8 cellular contexts compared by ENCODE assay signal in the genomic region with DNA sequence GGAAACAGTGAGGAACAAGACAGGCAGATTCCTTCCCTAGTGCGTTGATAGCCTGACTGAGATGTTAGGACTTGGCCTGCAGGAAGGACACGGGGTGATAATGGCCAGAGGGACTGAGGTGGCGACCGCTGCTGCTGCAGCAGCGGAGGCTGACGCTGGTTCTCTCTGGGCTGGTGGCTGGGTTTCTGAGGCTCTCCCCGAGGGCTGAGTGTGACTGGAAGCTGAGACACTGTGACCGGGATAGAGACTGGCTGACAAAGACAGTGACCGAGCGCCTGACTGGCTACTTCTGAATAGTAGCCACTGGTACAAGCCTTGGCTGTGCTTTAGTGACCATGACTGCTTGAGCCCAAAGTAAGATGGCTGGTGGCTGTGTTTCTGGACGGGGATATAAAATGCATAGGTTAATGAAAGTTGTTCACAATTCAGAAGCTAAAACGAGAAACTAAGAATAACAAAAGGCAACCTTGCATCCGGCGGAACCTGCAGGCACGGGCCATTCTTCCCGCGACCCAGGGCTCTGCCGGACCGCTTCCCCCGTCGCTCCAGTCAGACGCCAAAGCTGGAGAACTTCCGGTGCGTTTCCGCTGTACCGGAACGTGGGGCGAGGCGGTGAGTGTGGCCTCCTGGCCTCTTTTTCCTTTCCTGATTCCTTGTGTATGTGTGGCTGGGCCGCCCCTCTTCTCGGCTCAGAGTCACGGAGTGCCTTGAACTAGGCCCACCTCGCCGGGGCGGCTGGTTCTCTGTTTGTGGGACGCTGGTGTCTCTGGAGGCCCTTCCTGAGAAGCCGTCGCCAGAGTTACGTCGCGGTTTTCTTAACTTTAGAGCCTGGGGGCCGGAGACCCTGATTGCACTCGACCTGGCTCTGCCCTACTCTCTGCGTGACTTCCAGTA. TPM values are rescaled to one million over a fixed set of nuclear protein-coding genes. Genes with fewer than 3 reads are reported as not detected.
A peak's percentile ranks its signal among the peaks of the same experiment; 100 is the strongest.
DNase-seq lines count a peak whose midpoint lies in the region; ATAC-seq and TF ChIP-seq lines count a peak whose summit lies in the region.

A gene with protein sequence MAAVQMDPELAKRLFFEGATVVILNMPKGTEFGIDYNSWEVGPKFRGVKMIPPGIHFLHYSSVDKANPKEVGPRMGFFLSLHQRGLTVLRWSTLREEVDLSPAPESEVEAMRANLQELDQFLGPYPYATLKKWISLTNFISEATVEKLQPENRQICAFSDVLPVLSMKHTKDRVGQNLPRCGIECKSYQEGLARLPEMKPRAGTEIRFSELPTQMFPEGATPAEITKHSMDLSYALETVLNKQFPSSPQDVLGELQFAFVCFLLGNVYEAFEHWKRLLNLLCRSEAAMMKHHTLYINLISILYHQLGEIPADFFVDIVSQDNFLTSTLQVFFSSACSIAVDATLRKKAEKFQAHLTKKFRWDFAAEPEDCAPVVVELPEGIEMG (plus strand): TSS at position 587 of the 894 bp plus-strand sequence. CDS start 3,391 bp downstream, outside the sequence.

- H3K27me3 Mint-ChIP-seq in T-helper 1 cell treated with Interleukin-12 subunit alpha and Interleukin-12 subunit beta and Interleukin-4 antibody, amounts not matched to agents 30 μg/mL and 1 μg/mL, for 36 hours (ENCODE audit: low read depth), result no peaks in the 10 kb centered on the region
- H3K27me3 Mint-ChIP-seq in progenitor cell of endocrine pancreas, result no peaks in the 10 kb centered on the region

- peak within 1 kb of the TSS; percentile 96 for H3K9ac ChIP-seq in GM23248

- TF ChIP-seq CTCF in progenitor cell of endocrine pancreas (IDR thresholded peaks at IDR 0.05; ENCODE audit: unreplicated experiment) (no peak), upper lobe of left lung (IDR thresholded peaks at IDR 0.05) (no peak)

- H4K20me1 ChIP-seq in GM23248 (ENCODE audit: insufficient read depth), result no peaks in the 10 kb centered on the region

- no peaks in the 10 kb centered on the region for H3K9me3 Mint-ChIP-seq in T-helper 1 cell treated with Interleukin-12 subunit alpha and Interleukin-12 subunit beta and Interleukin-4 antibody, amounts not matched to agents 30 μg/mL and 1 μg/mL, for 36 hours
- H3K9me3 Mint-ChIP-seq in progenitor cell of endocrine pancreas (ENCODE audit: low read depth), result no peaks in the 10 kb centered on the region

- DNase-seq in Caki2 (ENCODE audit: low read depth) (peak; percentile 77), GM23248 (peak; percentile 93), NCI-H146 (lab: John Stamatoyannopoulos, UW) (peak; percentile 84), amniotic epithelial cell (ENCODE audit: low read depth) (peak; percentile 76), left cardiac atrium (peak; percentile 85), progenitor cell of endocrine pancreas (ENCODE audit: low spot score, unreplicated experiment) (peak; percentile 50), upper lobe of left lung (peak; percentile 79 to 93)

- no peaks in the 10 kb centered on the region for H3K9me2 ChIP-seq in GM23248 (ENCODE audit: insufficient read depth)

- peak within 1 kb of the TSS; percentile 87 for H3K4me3 Mint-ChIP-seq in T-helper 1 cell treated with Interleukin-12 subunit alpha and Interleukin-12 subunit beta and Interleukin-4 antibody, amounts not matched to agents 30 μg/mL and 1 μg/mL, for 36 hours
- H3K4me3 Mint-ChIP-seq in progenitor cell of endocrine pancreas (ENCODE audit: low read depth), result peak within 1 kb of the TSS; percentile 94

- 0 out of 2 replicates have a peak, but pooled peaks cover 8% of the 10 kb centered on the region for H3K4me1 ChIP-seq in GM23248 (ENCODE audit: insufficient read depth)
- H3K4me1 ChIP-seq in upper lobe of left lung, result peaks cover 17 to 34% (median 25%) of the 10 kb centered on the region in 4 donors

- H3K27ac Mint-ChIP-seq in T-helper 1 cell treated with Interleukin-12 subunit alpha and Interleukin-12 subunit beta and Interleukin-4 antibody, amounts not matched to agents 30 μg/mL and 1 μg/mL, for 36 hours, result peak within 1 kb of the TSS; percentile 92
- peak within 1 kb of the TSS; percentile 96 for H3K27ac Mint-ChIP-seq in progenitor cell of endocrine pancreas

- peaks cover 53% of the 10 kb centered on the region for H3K79me2 ChIP-seq in GM23248 (ENCODE audit: insufficient read depth)

- peak within 1 kb of the TSS; percentile 100 for H2AFZ ChIP-seq in GM23248

- TF ChIP-seq EP300 in upper lobe of left lung (IDR thresholded peaks at IDR 0.05), result peak in 1 of 4 donors; percentile 33

- H3K9me3 ChIP-seq in GM23248 (ENCODE audit: low read depth) (no peaks in the 10 kb centered on the region), upper lobe of left lung (no peaks in the 10 kb centered on the region)

- intact Hi-C loops in left cardiac atrium (cut with DNase I), result no loop called here

- H3F3A ChIP-seq in GM23248 (ENCODE audit: insufficient read depth), result no peaks in the 10 kb centered on the region

- ATAC-seq in left cardiac atrium, result peak; percentile 97 to 99
- ATAC-seq in upper lobe of left lung (ENCODE audit: low FRiP score in 2 of 2), result peak; percentile 92 to 98

- 0 out of 2 replicates have a peak, but pooled peaks cover 6% of the 10 kb centered on the region for H3K36me3 ChIP-seq in GM23248 (ENCODE audit: low read depth)
- peaks cover 0 to 18% (median 17%) of the 10 kb centered on the region in 4 donors for H3K36me3 ChIP-seq in upper lobe of left lung

- 17 to 18% methylated on average over 44 of the region's 44 CpGs for WGBS in GM23248 (ENCODE audit: low coverage in 1 of 2, low lambda C conversion rate in 2 of 2, missing lambda C conversion rate in 2 of 2), 2 experiments
- WGBS in upper lobe of left lung, 2 donors, result 17 to 27% methylated on average over 25 to 43 of the region's 44 CpGs

- H3K4me2 ChIP-seq in GM23248 (ENCODE audit: unreplicated experiment), result peak within 1 kb of the TSS; percentile 99

- TF ChIP-seq POLR2A in upper lobe of left lung (IDR thresholded peaks at IDR 0.05), result peak in 2 of 4 donors; percentile 63

- peak within 1 kb of the TSS; percentile 97 for H3K4me3 ChIP-seq in GM23248
- H3K4me3 ChIP-seq in upper lobe of left lung, result peak within 1 kb of the TSS; percentile 59 to 95 (median 65)

- H3K27me3 ChIP-seq in GM23248 (replicated peaks; ENCODE audit: insufficient read depth), result no peaks in the 10 kb centered on the region
- no peaks in the 10 kb centered on the region for H3K27me3 ChIP-seq in upper lobe of left lung

- peaks cover 11% of the 10 kb centered on the region for H3K36me3 Mint-ChIP-seq in T-helper 1 cell treated with Interleukin-12 subunit alpha and Interleukin-12 subunit beta and Interleukin-4 antibody, amounts not matched to agents 30 μg/mL and 1 μg/mL, for 36 hours (ENCODE audit: low read depth)
- H3K36me3 Mint-ChIP-seq in progenitor cell of endocrine pancreas (ENCODE audit: insufficient read depth), result peaks cover 2% of the 10 kb centered on the region

- H3K4me1 Mint-ChIP-seq in T-helper 1 cell treated with Interleukin-12 subunit alpha and Interleukin-12 subunit beta and Interleukin-4 antibody, amounts not matched to agents 30 μg/mL and 1 μg/mL, for 36 hours (ENCODE audit: low read depth), result peaks cover 16% of the 10 kb centered on the region
- peaks cover 16% of the 10 kb centered on the region for H3K4me1 Mint-ChIP-seq in progenitor cell of endocrine pancreas (ENCODE audit: low read depth)

- H3K27ac ChIP-seq in GM23248, result peak within 1 kb of the TSS; percentile 71
- peak within 1 kb of the TSS; percentile 63 to 82 (median 79) for H3K27ac ChIP-seq in upper lobe of left lung

- in situ Hi-C loops in Caki2 (cut with HindIII; ENCODE audit: low pct_unique_long_range_greater_than_20kb, low sequenced_read_pairs) (no loop called here), GM23248 (cut with MboI) (no loop called here)

RNA-seq across cellular contexts. Expression of the gene that starts here (rescaled TPM):
- total RNA-seq in Caki2 (2014; rRNA removed; shearing (Covaris generic); ENCODE audit: low replicate concordance), result 40.3 and 45.1 TPM in 2 replicates
- 31.0 and 34.3 TPM in 2 replicates for total RNA-seq in GM23248 (2014; rRNA removed; shearing (Covaris generic))
- polyA plus RNA-seq in GM23248 (2016; fragmentation: Nextera tagmentation; extraction: Ambion mirVana), result 35.4 and 36.9 TPM in 2 replicates
- total RNA-seq in left cardiac atrium (10 to 100 TPM; 14.1 to 17.7 TPM), progenitor cell of endocrine pancreas (24.8 and 27.7 TPM in 2 replicates), upper lobe of left lung (10 to 100 TPM; 19.9 to 42.0 (median 25.3) TPM)

Comparison
In these comparisons a context has a peak if more than half of its experiments do, and no peak if none do; other contexts are left out.
1. Peak in every context shown above with its lines: DNase-seq, ATAC-seq, H3K4me3 ChIP-seq and H3K27ac ChIP-seq.